In the genomic region with DNA sequence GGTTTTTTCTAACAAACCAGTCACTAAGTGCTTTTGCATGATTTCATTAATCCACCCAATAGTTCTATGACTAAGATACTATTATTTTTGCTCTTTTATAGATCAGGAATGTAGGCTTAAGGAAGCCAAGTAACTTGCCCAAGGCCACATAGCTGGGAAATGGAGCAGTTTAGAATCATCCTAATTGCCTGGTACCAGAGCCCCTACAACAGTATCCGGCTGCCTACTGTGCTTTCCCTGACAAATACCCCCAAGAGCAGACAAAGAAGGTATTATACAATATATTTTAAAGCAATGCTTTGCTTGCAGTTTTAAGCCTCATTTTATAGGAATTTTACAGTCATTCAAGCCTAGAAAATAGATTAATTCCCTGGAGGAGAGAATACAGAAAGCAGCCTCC, we compare ENCODE assay signal across 17 cellular contexts. TPM values are rescaled to one million over a fixed set of nuclear protein-coding genes. Genes with fewer than 3 reads are reported as not detected.
DNase-seq lines count a peak whose midpoint lies in the region; ATAC-seq and TF ChIP-seq lines count a peak whose summit lies in the region.
"Had no signal": no experiment of that assay in that cellular context is flagged by ENCODE, and none has a peak within 500 bp of the region (broad histone marks: within the 10 kb centered on the region; RNA-seq: fewer than 3 reads in every experiment).

No MANE protein-coding gene starts in this region.

- TF ChIP-seq EP300 in SK-N-SH (IDR thresholded peaks at IDR 0.05; ENCODE audit: borderline replicate concordance in 1 of 2, low read depth in 1 of 2, low read length in 1 of 2) = no peak

- no peak overlapping the region for H4K91ac ChIP-seq in IMR-90 (ENCODE audit: insufficient read depth, low read depth, low read length)

- no peak overlapping the region for H3K4ac ChIP-seq in IMR-90 (ENCODE audit: low read depth, low read length)

- H3K4me1 ChIP-seq in SK-N-SH (ENCODE audit: control insufficient read depth in 1 of 2, insufficient read depth in 2 of 2, low read depth in 1 of 2, low read length in 1 of 2) (no peaks in the 10 kb centered on the region; a peak in 2 of 4 replicates), IMR-90 (ENCODE audit: control insufficient read depth, insufficient read depth, low read length) (peaks cover 2% of the 10 kb centered on the region; the same call in 1 of the 2 replicates)

- no peak overlapping the region for H4K5ac ChIP-seq in IMR-90 (ENCODE audit: low read depth, low read length)

- POLR2A ChIA-PET in SK-N-SH (lab: Yijun Ruan, JAX) (no interaction called here), IMR-90 (lab: Charles Lee; ENCODE audit: unreplicated experiment) (no interaction called here)

- H2AFZ ChIP-seq in SK-N-SH (ENCODE audit: low read depth) (no peak overlapping the region), IMR-90 (replicated peaks; ENCODE audit: low read length, poor library complexity) (no peak overlapping the region)
- H2AFZ ChIP-seq: PC-9 had no signal

- CTCF ChIA-PET in SK-N-SH (lab: Yijun Ruan, JAX) (interaction anchor here (0.6 to 2.9 kb wide), 4 partner anchors 10 to 192 kb away, joined by 3 to 9 read pairs (median 4); no protein-coding TSS in a partner anchor), IMR-90 (lab: Yijun Ruan, JAX) (interaction anchor here (0.5 kb wide), 1 partner anchor 115 kb away, joined by 4 read pairs; no protein-coding TSS in a partner anchor)

- H3K23ac ChIP-seq in IMR-90 (ENCODE audit: low read depth, low read length) = no peak overlapping the region

- in situ Hi-C loops in IMR-90 (cut with MboI; ENCODE audit: low sequenced_read_pairs) = no loop called here

- no peak overlapping the region for H2BK20ac ChIP-seq in IMR-90 (ENCODE audit: low read depth, low read length)

- H3K9me3 ChIP-seq in SK-N-SH (no peaks in the 10 kb centered on the region), IMR-90 (ENCODE audit: control insufficient read depth, insufficient read depth, low read length) (peaks cover 3% of the 10 kb centered on the region)

- no peak overlapping the region for H2BK5ac ChIP-seq in IMR-90 (ENCODE audit: low read depth, low read length, poor library complexity, severe bottlenecking)

- H4K20me1 ChIP-seq in SK-N-SH (ENCODE audit: insufficient read depth) (no peaks in the 10 kb centered on the region), IMR-90 (ENCODE audit: insufficient read depth, low read length) (no peaks in the 10 kb centered on the region)
- H4K20me1 ChIP-seq: BLaER1 treated with 17β-estradiol and CSF1 and Interleukin-3, amounts not matched to agents 10 nM and 100 nM had no signal

- peaks cover 2% of the 10 kb centered on the region; the same call in 1 of the 2 replicates for H3K9me1 ChIP-seq in IMR-90 (ENCODE audit: insufficient read depth, low read length)

- H3K79me1 ChIP-seq in IMR-90 (ENCODE audit: low read depth in 1 of 2, low read length in 2 of 2) = no peaks in the 10 kb centered on the region

- H3K9ac ChIP-seq in SK-N-SH = no peak overlapping the region
- H3K9ac ChIP-seq in IMR-90 (ENCODE audit: low read depth, low read length) = no peak overlapping the region
- H3K9ac ChIP-seq: BLaER1 treated with 17β-estradiol and CSF1 and Interleukin-3, amounts not matched to agents 10 nM and 100 nM had no signal

- TF ChIP-seq POLR2A in IMR-90 (IDR thresholded peaks at IDR 0.05; ENCODE audit: low read depth, low read length) = no peak

- H3K9me2 ChIP-seq in SK-N-SH = no peaks in the 10 kb centered on the region

- ATAC-seq in SK-N-SH treated with all-trans-retinoic acid at 6 μM for 48 hours = peak; percentile 26; the same call in 1 of the 3 replicates
- ATAC-seq in IMR-90 (ENCODE audit: low read depth) = peak; percentile 57
- no peak for ATAC-seq in HG03439 (IDR thresholded peaks at IDR 0.05; ENCODE audit: unreplicated experiment)

- H3K79me2 ChIP-seq in SK-N-SH (ENCODE audit: insufficient read depth) = no peaks in the 10 kb centered on the region

- BruUV-seq in IMR-90 (replicated peaks; lab: Mats Ljungman, UMichigan) = no TSS peak

- H3K4me2 ChIP-seq in SK-N-SH (no peak overlapping the region), IMR-90 (ENCODE audit: low read depth, low read length) (no peak overlapping the region)
- H3K4me2 ChIP-seq: BLaER1 treated with 17β-estradiol and CSF1 and Interleukin-3, amounts not matched to agents 10 nM and 100 nM; PC-9 had no signal

- H2AK9ac ChIP-seq in IMR-90 (replicated peaks; ENCODE audit: low read depth, low read length, poor library complexity) = no peak overlapping the region

- H3K27ac ChIP-seq in SK-N-SH (ENCODE audit: low read depth in 2 of 2, low read length in 1 of 2) = no peak overlapping the region
- no peak overlapping the region for H3K27ac ChIP-seq in IMR-90 (ENCODE audit: insufficient read depth, low read length)
- H3K27ac ChIP-seq: 22Rv1; BLaER1 treated with 17β-estradiol and CSF1 and Interleukin-3, amounts not matched to agents 10 nM and 100 nM; PC-9 had no signal

- H2BK15ac ChIP-seq in IMR-90 (ENCODE audit: low read depth, low read length) = no peak overlapping the region

- no peak for TF ChIP-seq RAD21 in SK-N-SH (IDR thresholded peaks at IDR 0.05; ENCODE audit: low read length)
- TF ChIP-seq RAD21 in IMR-90 (IDR thresholded peaks at IDR 0.05; ENCODE audit: low read length) = no peak

- no peak overlapping the region for H2AK5ac ChIP-seq in IMR-90 (ENCODE audit: low read depth, low read length)

- WGBS in SK-N-SH (ENCODE audit: low lambda C conversion rate) = 100% methylated on average over 1 of the region's 1 CpG
- WGBS in IMR-90 (ENCODE audit: extremely low coverage in 2 of 2, insufficient read length in 1 of 2), 2 experiments = no CpG with 5 or more reads among the region's 1 CpG

- H3K4me3 ChIP-seq in SK-N-SH (ENCODE audit: low read depth in 2 of 2, low read length in 1 of 2) (no peak overlapping the region), IMR-90 (ENCODE audit: insufficient read depth, low read depth, low read length) (no peak overlapping the region), retinal pigment epithelial cell (ENCODE audit: low read length) (no peak overlapping the region)
- H3K4me3 ChIP-seq: BLaER1 treated with 17β-estradiol and CSF1 and Interleukin-3, amounts not matched to agents 10 nM and 100 nM; PC-9 had no signal

- no peaks in the 10 kb centered on the region for H3F3A ChIP-seq in SK-N-SH (replicated peaks; ENCODE audit: insufficient read depth)

- intact Hi-C loops in IMR-90 (cut with micrococcal nuclease) = no loop called here

- H3K36me3 ChIP-seq in SK-N-SH (replicated peaks in 1 of 2; ENCODE audit: control insufficient read depth in 1 of 2, insufficient read depth in 2 of 2, low read length in 1 of 2) (no peaks in the 10 kb centered on the region), IMR-90 (ENCODE audit: control insufficient read depth, insufficient read depth, low read length) (no peaks in the 10 kb centered on the region)
- H3K36me3 ChIP-seq: BLaER1 treated with 17β-estradiol and CSF1 and Interleukin-3, amounts not matched to agents 10 nM and 100 nM had no signal

- dilution Hi-C loops in IMR-90 (cut with HindIII; ENCODE audit: low sequenced_read_pairs, unreplicated experiment) = loop anchor here (25.0 kb wide), 1 partner anchor 239 kb away; no protein-coding TSS in a partner anchor

- no peak overlapping the region for H4K8ac ChIP-seq in IMR-90 (ENCODE audit: low read depth in 2 of 2, low read length in 2 of 2)

- no peak overlapping the region for H3K56ac ChIP-seq in IMR-90 (ENCODE audit: extremely low read depth, insufficient read depth, low read length)

- H3K18ac ChIP-seq in IMR-90 (ENCODE audit: low read depth, low read length) = no peak overlapping the region

- H3K27me3 ChIP-seq in SK-N-SH (ENCODE audit: insufficient read depth) = no peaks in the 10 kb centered on the region
- H3K27me3 ChIP-seq in IMR-90 (ENCODE audit: control insufficient read depth, insufficient read depth, low read length) = no peaks in the 10 kb centered on the region
- H3K27me3 ChIP-seq: BLaER1 treated with 17β-estradiol and CSF1 and Interleukin-3, amounts not matched to agents 10 nM and 100 nM had no signal

- no peak overlapping the region; the same call in 1 of the 2 replicates for H3K14ac ChIP-seq in IMR-90 (replicated peaks; ENCODE audit: low read depth, low read length)

- H2BK120ac ChIP-seq in IMR-90 (ENCODE audit: low read depth, low read length) = no peak overlapping the region

- no peak for DNase-seq in SK-N-SH
- DNase-seq in IMR-90 = peak; percentile 16
- DNase-seq in fibroblast of gingiva (ENCODE audit: low read depth) = peak; percentile 9
- peak; percentile 61 for DNase-seq in retinal pigment epithelial cell (ENCODE audit: low read depth)
- no peak for DNase-seq in NCI-H187 (lab: John Stamatoyannopoulos, UW)
- DNase-seq in H4 (ENCODE audit: low spot score) = no peak
- DNase-seq: DND-41, KBM-7, NCI-H1436 treated with DMSO at 0.1 percent for 48 hours, NCI-H2081, NCI-H510A, NCI-H774, PC-9 had no signal

- TF ChIP-seq CTCF in SK-N-SH (IDR thresholded peaks at IDR 0.05) (no peak), IMR-90 (conservative IDR thresholded peaks at IDR 0.05; ENCODE audit: low read depth, low read length) (no peak), retinal pigment epithelial cell (conservative IDR thresholded peaks at IDR 0.05; ENCODE audit: low read depth, low read length) (no peak)

TF ChIP-seq in SK-N-SH treated with all-trans-retinoic acid at 6 μM for 48 hours, 23 proteins besides CTCF, POLR2A, EP300 and RAD21 (continues in another document):
- no peak for TF ChIP-seq ISL1 (CRISPR knock-in tag; IDR thresholded peaks at IDR 0.05)

TF ChIP-seq in SK-N-SH, 30 proteins besides CTCF, POLR2A, EP300 and RAD21 (continues in another document):
- TF ChIP-seq TAF1 (IDR thresholded peaks at IDR 0.05; ENCODE audit: borderline replicate concordance, low read depth, low read length) (no peak), NFIC (IDR thresholded peaks at IDR 0.05; ENCODE audit: borderline replicate concordance) (no peak)

TF ChIP-seq in IMR-90, 13 proteins besides CTCF, POLR2A, EP300 and RAD21 (continues in another document):
- TF ChIP-seq FOS (IDR thresholded peaks at IDR 0.05; ENCODE audit: low read depth, low read length) (no peak), SMC3 (IDR thresholded peaks at IDR 0.05; ENCODE audit: low read depth, low read length) (no peak)

RNA-seq across cellular contexts. Expression of a gene that starts 45.5 kb away (rescaled TPM):
- polyA plus RNA-seq in SK-N-SH (2012; rRNA removed) (6.9 and 10.0 TPM in 2 replicates), IMR-90 (2012; rRNA removed) (12.9 and 13.1 TPM in 2 replicates)
- polyA plus RNA-seq in SK-N-SH (2012; cell fraction: cytosol; rRNA removed) = 3.6 and 4.9 TPM in 2 replicates
- 23.4 and 34.0 TPM in 2 replicates for polyA plus RNA-seq in SK-N-SH (2012; cell fraction: nucleus; rRNA removed)
- 19.2 and 20.6 TPM in 2 replicates for total RNA-seq in IMR-90 (2012; rRNA removed)
- 5.1 TPM in 2 replicates for polyA plus RNA-seq in IMR-90 (2012; cell fraction: cytosol; rRNA removed)
- 26.8 and 71.5 TPM in 2 replicates for polyA plus RNA-seq in IMR-90 (2012; cell fraction: nucleus; rRNA removed; ENCODE audit: low replicate concordance)
- total RNA-seq in H4 (2014; rRNA removed; shearing (Covaris generic)) = 3.6 and 5.3 TPM in 2 replicates

Comparison
In these comparisons a context has a peak if more than half of its experiments do, and no peak if none do; other contexts are left out.
1. DNase-seq: peak in IMR-90 (single experiment), fibroblast of gingiva (single experiment) and retinal pigment epithelial cell (single experiment); none in SK-N-SH (single experiment), NCI-H187 (0 of 2) and H4 (single experiment).